In genomic region chr15:55402707-55403106, GRCh38 we compare ENCODE assay signal across 9 cellular contexts. TPM values are rescaled to one million over a fixed set of nuclear protein-coding genes. Genes with fewer than 3 reads are reported as not detected.
DNase-seq lines count a peak whose midpoint lies in the region; ATAC-seq, FAIRE-seq and TF ChIP-seq lines count a peak whose summit lies in the region.
"Had no signal": no experiment of that assay in that cellular context is flagged by ENCODE, and none has a peak within 500 bp of the region (broad histone marks: within the 10 kb centered on the region; RNA-seq: fewer than 3 reads in every experiment).

No MANE protein-coding gene starts in this region.

- H3K27ac Mint-ChIP-seq in activated T-cell treated with anti-CD3 and anti-CD28 coated beads, Interleukin-2, amount 50 U/mL, for 24 hours, result peak overlapping the region; percentile 86
- H3K27ac Mint-ChIP-seq in stimulated activated naive B cell treated with anti-CD40 and anti-IgM and Interleukin-4, amounts not matched to agents 10 μg/mL and 1 μg/mL and 100 μg/mL, for 72 hours, result peak overlapping the region; percentile 14

- no peak for TF ChIP-seq CTCF in K562 (IDR thresholded peaks at IDR 0.05 in 2 of 3, conservative IDR thresholded peaks at IDR 0.05 in 1 of 3; ENCODE audit: insufficient read depth in 2 of 3, low read depth in 1 of 3, low read length in 3 of 3)

- H3K27me3 Mint-ChIP-seq in activated T-cell treated with anti-CD3 and anti-CD28 coated beads, Interleukin-2, amount 50 U/mL, for 24 hours, result no peaks in the 10 kb centered on the region
- H3K27me3 Mint-ChIP-seq in stimulated activated naive B cell treated with anti-CD40 and anti-IgM and Interleukin-4, amounts not matched to agents 10 μg/mL and 1 μg/mL and 100 μg/mL, for 72 hours, result no peaks in the 10 kb centered on the region

- H3K79me2 ChIP-seq in K562 (ENCODE audit: control insufficient read depth, insufficient read depth, low read length), result peaks cover 99% of the 10 kb centered on the region

- peaks cover 19 to 44% of the 10 kb centered on the region in 2 experiments for H3K4me1 ChIP-seq in K562 (replicated peaks in 1 of 2; ENCODE audit: control insufficient read depth in 2 of 2, insufficient read depth in 2 of 2, low read length in 2 of 2)

- no peak overlapping the region for H3K4me3 Mint-ChIP-seq in activated T-cell treated with anti-CD3 and anti-CD28 coated beads, Interleukin-2, amount 50 U/mL, for 24 hours
- no peak overlapping the region for H3K4me3 Mint-ChIP-seq in stimulated activated naive B cell treated with anti-CD40 and anti-IgM and Interleukin-4, amounts not matched to agents 10 μg/mL and 1 μg/mL and 100 μg/mL, for 72 hours

- H3K36me3 ChIP-seq in K562 (ENCODE audit: control insufficient read depth, insufficient read depth, low read length), result peaks cover 9% of the 10 kb centered on the region; the same call in 1 of the 3 replicates

- intact Hi-C loops in K562 (cut with micrococcal nuclease), result loop anchor here (2.0 kb wide), 1 partner anchor 84 kb away; the partner anchor contains the start of genes PIGB and PIGBOS1

- no peak for TF ChIP-seq EP300 in K562 (IDR thresholded peaks at IDR 0.05; ENCODE audit: low read length)

- BruUV-seq in K562 (replicated peaks; lab: Mats Ljungman, UMichigan), result no TSS peak

- H3K4me3 ChIP-seq in K562, result no peak overlapping the region

- H4K20me1 ChIP-seq in K562 (replicated peaks; ENCODE audit: control insufficient read depth, insufficient read depth, low read length), result no peaks in the 10 kb centered on the region

- no peaks in the 10 kb centered on the region for H3K9me3 ChIP-seq in K562 (replicated peaks; ENCODE audit: control insufficient read depth, insufficient read depth, low read depth, low read length)

- DNase-seq in activated T-cell treated with anti-CD3 and anti-CD28 coated beads, Interleukin-2, amount 50 U/mL, for 24 hours, result no peak
- DNase-seq in activated T-cell treated with anti-CD3 and anti-CD28 coated beads, Interleukin-2, amount 50 U/mL, for 48 hours, result no peak
- DNase-seq in K562 (ENCODE audit: extremely low read depth in 1 of 4, low spot score in 3 of 4) (peak in 1 of 4 experiments; percentile 24), glomerular visceral epithelial cell (ENCODE audit: extremely low spot score) (no peak), NCI-H2227 (lab: John Stamatoyannopoulos, UW; ENCODE audit: unreplicated experiment) (no peak)
- no peak for DNase-seq in stimulated activated naive B cell treated with anti-CD40 and anti-IgM and Interleukin-4, amounts not matched to agents 10 μg/mL and 1 μg/mL and 100 μg/mL, for 72 hours
- DNase-seq: stimulated activated CD4-positive, alpha-beta T cell treated with anti-CD3 and anti-CD28 coated beads, Interleukin-12 subunit alpha, Interleukin-12 subunit beta, amount 100 ng/mL, for 4 hours had no signal

- H3K27ac ChIP-seq in K562 (ENCODE audit: extremely low read depth, low read depth, low read length), result peak overlapping the region; percentile 75

- ATAC-seq in HG03135 (IDR thresholded peaks at IDR 0.05; ENCODE audit: unreplicated experiment) (peak; percentile 51), K562 (no peak), HG03565 (IDR thresholded peaks at IDR 0.05; ENCODE audit: unreplicated experiment) (no peak)
- no peak for ATAC-seq in stimulated activated naive B cell treated with anti-CD40 and anti-IgM and Interleukin-4, amounts not matched to agents 10 μg/mL and 1 μg/mL and 100 μg/mL, for 72 hours (replicated peaks)

- H3K27me3 ChIP-seq in K562 (ENCODE audit: control insufficient read depth in 2 of 2, insufficient read depth in 2 of 2, low read length in 2 of 2), result no peaks in the 10 kb centered on the region

- POLR2A ChIA-PET in K562 (lab: Yijun Ruan, JAX), result interaction anchor here (0.6 to 1.3 kb wide), 3 partner anchors 19 to 1058 kb away, joined by 4 to 6 read pairs (median 4); partner anchors contain the start of genes PIGB and PIGBOS1

- TF ChIP-seq RAD21 in K562 (CRISPR knock-in tag; conservative IDR thresholded peaks at IDR 0.05 in 1 of 2, IDR thresholded peaks at IDR 0.05 in 1 of 2), result no peak

- in situ Hi-C loops in K562 (cut with MboI), result no loop called here

- CTCF ChIA-PET in K562 (lab: Yijun Ruan, JAX; ENCODE audit: low intra/inter-chr PET ratio), result no interaction called here

- peaks cover 21% of the 10 kb centered on the region for H3K36me3 Mint-ChIP-seq in activated T-cell treated with anti-CD3 and anti-CD28 coated beads, Interleukin-2, amount 50 U/mL, for 24 hours (ENCODE audit: low read depth)
- peaks cover 0 to 8% of the 10 kb centered on the region in 2 donors for H3K36me3 Mint-ChIP-seq in stimulated activated naive B cell treated with anti-CD40 and anti-IgM and Interleukin-4, amounts not matched to agents 10 μg/mL and 1 μg/mL and 100 μg/mL, for 72 hours

- no peaks in the 10 kb centered on the region for H3K9me1 ChIP-seq in K562 (ENCODE audit: control insufficient read depth, insufficient read depth, low read length)

- TF ChIP-seq POLR2A in K562 (conservative IDR thresholded peaks at IDR 0.05), result no peak

- no peak for FAIRE-seq in K562 (lab: Jason Lieb, UNC)

- H3K9ac ChIP-seq in K562 (ENCODE audit: insufficient read depth in 1 of 2, low read depth in 2 of 2, low read length in 2 of 2), result peak overlapping the region in 1 of 2 experiments; percentile 84; a peak in 2 of 4 replicates

- H3K9me3 Mint-ChIP-seq in activated T-cell treated with anti-CD3 and anti-CD28 coated beads, Interleukin-2, amount 50 U/mL, for 24 hours, result peaks cover 3% of the 10 kb centered on the region
- H3K9me3 Mint-ChIP-seq in stimulated activated naive B cell treated with anti-CD40 and anti-IgM and Interleukin-4, amounts not matched to agents 10 μg/mL and 1 μg/mL and 100 μg/mL, for 72 hours, result no peaks in the 10 kb centered on the region

- peaks cover 60% of the 10 kb centered on the region for H3K4me1 Mint-ChIP-seq in activated T-cell treated with anti-CD3 and anti-CD28 coated beads, Interleukin-2, amount 50 U/mL, for 24 hours (ENCODE audit: low read depth)
- peaks cover 13 to 40% of the 10 kb centered on the region in 2 donors for H3K4me1 Mint-ChIP-seq in stimulated activated naive B cell treated with anti-CD40 and anti-IgM and Interleukin-4, amounts not matched to agents 10 μg/mL and 1 μg/mL and 100 μg/mL, for 72 hours

- peak overlapping the region; percentile 35; the same call in 1 of the 2 replicates for H3K4me2 ChIP-seq in K562 (ENCODE audit: insufficient read depth, low read length)

- H2AFZ ChIP-seq in K562 (ENCODE audit: low read depth, low read length), result no peak overlapping the region

TF ChIP-seq in K562, 482 proteins besides CTCF, POLR2A, EP300 and RAD21 (continues in another document):
- TF ChIP-seq HCFC1 (IDR thresholded peaks at IDR 0.05; ENCODE audit: low read depth, low read length) (no peak), ZNF512 (tag; IDR thresholded peaks at IDR 0.05) (no peak), JUNB (CRISPR knock-in tag; conservative IDR thresholded peaks at IDR 0.05) (no peak)

RNA-seq across cellular contexts. Expression of gene CCPG1, which starts 5.5 kb away (rescaled TPM):
- 52.4 and 135 TPM in 2 replicates for total RNA-seq in K562 (2011; cell fraction: chromatin; rRNA removed; ENCODE audit: low replicate concordance)
- total RNA-seq in K562 (2011; cell fraction: nucleolus; rRNA removed), result 18.8 and 28.3 TPM in 2 replicates
- 41.9 and 56.3 TPM in 2 replicates for total RNA-seq in K562 (2011; cell fraction: nucleoplasm; rRNA removed)
- total RNA-seq in K562 (2014; rRNA removed), result 29.0 and 33.0 TPM in 2 replicates
- 54.9 and 76.1 TPM in 2 replicates for total RNA-seq in K562 (2014; rRNA removed; fragmentation: Illumina TruSeq; extraction: Trizol)
- 32.7 and 35.4 TPM in 2 replicates for total RNA-seq in K562 (2015; rRNA removed; fragmentation: Illumina TruSeq; extraction: Trizol)
- 41.9 and 48.7 TPM in 2 replicates for total RNA-seq in K562 (2021)
- polyA plus RNA-seq in K562 (2011; rRNA removed), result 43.8 and 44.3 TPM in 2 replicates
- polyA plus RNA-seq in K562 (2011; cell fraction: cytosol; rRNA removed), result 6.3 and 13.6 TPM in 2 replicates
- 10.0 and 19.9 TPM in 2 replicates for polyA plus RNA-seq in K562 (2011; cell fraction: nucleus; rRNA removed)
- polyA plus RNA-seq in K562 (2012), result 20.6 and 150 TPM in 2 replicates
- polyA plus RNA-seq in K562 (2014; fragmentation: Illumina TruSeq; extraction: Trizol), result 44.5 and 47.3 TPM in 2 replicates
- polyA plus RNA-seq in K562 (2014; fragmentation: Nextera tagmentation; extraction: Ambion mirVana), result 10 to 100 TPM; 37.1 to 41.1 TPM
- 24.5 and 33.0 TPM in 2 replicates for polyA plus RNA-seq in K562 (2014; rRNA removed)
- 54.8 and 94.0 TPM in 2 replicates for polyA minus RNA-seq in K562 (2011; rRNA and poly(A)+ RNA removed)
- 22.1 and 27.6 TPM in 2 replicates for polyA minus RNA-seq in K562 (2011; cell fraction: cytosol; rRNA and poly(A)+ RNA removed)
- 9.7 and 20.3 TPM in 2 replicates for polyA minus RNA-seq in K562 (2011; cell fraction: nucleus; rRNA and poly(A)+ RNA removed)

RNA-seq across cellular contexts. Expression of gene PIERCE2, which starts 5.6 kb away (rescaled TPM):
- total RNA-seq in K562 (2011; cell fraction: chromatin; rRNA removed; ENCODE audit: low replicate concordance), result 0.69 TPM in 1 of 2 replicates, not detected in the other
- 1.1 TPM in 1 of 2 replicates, not detected in the other for total RNA-seq in K562 (2011; cell fraction: nucleolus; rRNA removed)
- total RNA-seq in K562 (2011; cell fraction: nucleoplasm; rRNA removed), result 0.66 and 1.3 TPM in 2 replicates
- total RNA-seq in K562 (2014; rRNA removed) (2.3 and 2.9 TPM in 2 replicates), K562 (2014; rRNA removed; fragmentation: Illumina TruSeq; extraction: Trizol) (2.9 and 3.3 TPM in 2 replicates), K562 (2015; rRNA removed; fragmentation: Illumina TruSeq; extraction: Trizol) (1.8 and 2.9 TPM in 2 replicates), K562 (2021) (2.0 and 3.1 TPM in 2 replicates)
- polyA plus RNA-seq in K562 (2011; rRNA removed) (3.1 and 4.2 TPM in 2 replicates), K562 (2014; fragmentation: Illumina TruSeq; extraction: Trizol) (4.1 and 4.8 TPM in 2 replicates), K562 (2014; fragmentation: Nextera tagmentation; extraction: Ambion mirVana) (1 to 10 TPM; 4.0 to 4.2 TPM), K562 (2014; rRNA removed) (3.8 and 4.4 TPM in 2 replicates)
- 1.1 and 2.3 TPM in 2 replicates for polyA plus RNA-seq in K562 (2011; cell fraction: cytosol; rRNA removed)
- 0.43 and 0.70 TPM in 2 replicates for polyA plus RNA-seq in K562 (2011; cell fraction: nucleus; rRNA removed)
- 2.5 and 13.9 TPM in 2 replicates for polyA plus RNA-seq in K562 (2012)
- 0.42 and 0.45 TPM in 2 replicates for polyA minus RNA-seq in K562 (2011; rRNA and poly(A)+ RNA removed)
- polyA minus RNA-seq in K562 (2011; cell fraction: cytosol; rRNA and poly(A)+ RNA removed), result 2.0 TPM in 1 of 2 replicates, not detected in the other
- 0.67 TPM in 1 of 2 replicates, not detected in the other for polyA minus RNA-seq in K562 (2011; cell fraction: nucleus; rRNA and poly(A)+ RNA removed)
